Comparison of ENCODE assay signal across 11 cellular contexts in the genomic region with DNA sequence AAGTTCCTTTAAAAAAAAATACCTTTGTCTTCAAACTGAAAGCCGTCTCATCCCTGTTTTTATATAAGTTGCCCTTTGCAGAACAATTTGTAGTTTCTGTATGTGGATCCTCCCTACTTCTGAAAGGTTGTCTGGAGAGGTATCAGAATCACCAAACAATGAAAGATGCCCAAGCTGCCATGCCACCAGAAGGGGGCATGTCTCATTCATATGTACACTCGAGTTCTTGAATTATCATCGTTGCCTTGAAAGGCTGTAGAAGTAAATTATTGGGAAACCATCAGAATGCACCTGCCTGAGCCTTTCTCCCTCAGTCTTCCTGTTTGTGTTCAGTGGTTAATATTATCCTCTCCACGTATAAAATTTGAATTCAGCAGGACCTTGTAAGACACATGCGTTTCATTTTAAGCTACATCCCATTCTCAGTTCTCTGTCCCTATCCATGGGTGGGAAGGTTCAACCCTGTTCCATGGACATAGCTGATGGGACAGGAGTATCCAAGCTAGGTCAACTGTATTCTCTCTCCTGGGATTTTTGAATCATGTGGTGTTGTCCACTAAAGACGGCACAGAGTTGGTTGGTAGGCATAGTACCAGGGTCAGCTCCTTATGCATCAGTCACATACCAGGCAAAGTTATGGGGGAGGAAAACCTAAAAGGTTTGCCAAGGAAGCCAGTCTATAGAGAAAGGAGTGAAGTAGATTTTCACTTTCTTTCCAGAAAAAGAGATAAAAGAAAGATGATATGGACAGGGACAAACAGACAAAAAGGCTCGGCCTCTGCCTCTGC. TPM values are rescaled to one million over a fixed set of nuclear protein-coding genes. Genes with fewer than 3 reads are reported as not detected.
DNase-seq lines count a peak whose midpoint lies in the region; ATAC-seq and TF ChIP-seq lines count a peak whose summit lies in the region.
"Had no signal": no experiment of that assay in that cellular context is flagged by ENCODE, and none has a peak within 500 bp of the region (broad histone marks: within the 10 kb centered on the region; RNA-seq: fewer than 3 reads in every experiment).

No MANE protein-coding gene starts in this region.

- no peaks in the 10 kb centered on the region for H3K36me3 Mint-ChIP-seq in activated CD4-positive, alpha-beta T cell treated with anti-CD3 and anti-CD28 coated beads for 36 hours (ENCODE audit: low read depth)
- H3K36me3 Mint-ChIP-seq in HFFc6 (ENCODE audit: low read depth) (0 out of 2 replicates have a peak, but pooled peaks cover 4% of the 10 kb centered on the region), progenitor cell of endocrine pancreas (ENCODE audit: insufficient read depth) (peaks cover 1% of the 10 kb centered on the region)
- H3K36me3 Mint-ChIP-seq in natural killer cell treated with Interleukin-12 subunit alpha and Interleukin-12 subunit beta and Interleukin-15 and Interleukin-18, amount 100 ng/mL, for 72 hours = no peaks in the 10 kb centered on the region
- H3K36me3 Mint-ChIP-seq: natural killer cell had no signal

- H3K27ac Mint-ChIP-seq in activated CD4-positive, alpha-beta T cell treated with anti-CD3 and anti-CD28 coated beads for 36 hours = no peak overlapping the region
- H3K27ac Mint-ChIP-seq in HFFc6 = no peak overlapping the region
- H3K27ac Mint-ChIP-seq in progenitor cell of endocrine pancreas = peak overlapping the region; percentile 4
- no peak overlapping the region for H3K27ac Mint-ChIP-seq in natural killer cell treated with Interleukin-12 subunit alpha and Interleukin-12 subunit beta and Interleukin-15 and Interleukin-18, amount 100 ng/mL, for 72 hours
- H3K27ac Mint-ChIP-seq: natural killer cell had no signal

- POLR2A ChIA-PET in activated CD4-positive, alpha-beta T cell treated with anti-CD3 and anti-CD28 coated beads for 36 hours (lab: Charles Lee) = interaction anchor here (0.5 kb wide), 1 partner anchor 10 kb away, joined by 3 read pairs; no protein-coding TSS in a partner anchor

- intact Hi-C loops in activated CD4-positive, alpha-beta T cell treated with anti-CD3 and anti-CD28 coated beads for 36 hours (cut with DNase I, micrococcal nuclease) = loop anchor here (5.0 kb wide), 1 partner anchor 60 kb away; no protein-coding TSS in a partner anchor

- no peak overlapping the region for H3K4me3 ChIP-seq in astrocyte of the spinal cord (ENCODE audit: low read depth, low read length)

- peaks cover 43% of the 10 kb centered on the region for H3K4me1 Mint-ChIP-seq in activated CD4-positive, alpha-beta T cell treated with anti-CD3 and anti-CD28 coated beads for 36 hours
- H3K4me1 Mint-ChIP-seq in HFFc6 (ENCODE audit: low read depth) = peaks cover 46% of the 10 kb centered on the region
- peaks cover 10% of the 10 kb centered on the region for H3K4me1 Mint-ChIP-seq in progenitor cell of endocrine pancreas (ENCODE audit: low read depth)
- H3K4me1 Mint-ChIP-seq in natural killer cell treated with Interleukin-12 subunit alpha and Interleukin-12 subunit beta and Interleukin-15 and Interleukin-18, amount 100 ng/mL, for 72 hours (ENCODE audit: low read depth in 2 of 2) = peaks cover 19 to 24% of the 10 kb centered on the region in 2 donors

- TF ChIP-seq CTCF in HFFc6 (IDR thresholded peaks at IDR 0.05) (peak; percentile 51), astrocyte of the spinal cord (IDR thresholded peaks at IDR 0.05; ENCODE audit: low read depth, low read length) (peak; percentile 14), progenitor cell of endocrine pancreas (IDR thresholded peaks at IDR 0.05; ENCODE audit: unreplicated experiment) (no peak)

- H3K9me3 Mint-ChIP-seq in activated CD4-positive, alpha-beta T cell treated with anti-CD3 and anti-CD28 coated beads for 36 hours (ENCODE audit: low read depth) = no peaks in the 10 kb centered on the region
- H3K9me3 Mint-ChIP-seq in HFFc6 = no peaks in the 10 kb centered on the region
- H3K9me3 Mint-ChIP-seq in progenitor cell of endocrine pancreas (ENCODE audit: low read depth) = no peaks in the 10 kb centered on the region
- H3K9me3 Mint-ChIP-seq in natural killer cell treated with Interleukin-12 subunit alpha and Interleukin-12 subunit beta and Interleukin-15 and Interleukin-18, amount 100 ng/mL, for 72 hours = no peaks in the 10 kb centered on the region
- H3K9me3 Mint-ChIP-seq: natural killer cell had no signal

- in situ Hi-C loops in astrocyte of the spinal cord (cut with HindIII; ENCODE audit: low sequenced_read_pairs) = no loop called here

- DNase-seq in activated CD4-positive, alpha-beta T cell treated with anti-CD3 and anti-CD28 coated beads for 36 hours = peak; percentile 12
- DNase-seq in activated CD4-positive, alpha-beta T cell treated with anti-CD3 and anti-CD28 coated beads for 4 hours = no peak
- DNase-seq in HFFc6 (no peak), astrocyte of the spinal cord (ENCODE audit: low read depth, low spot score) (no peak), progenitor cell of endocrine pancreas (ENCODE audit: low spot score, unreplicated experiment) (no peak), SHP77 (lab: John Stamatoyannopoulos, UW) (no peak)
- no peak for DNase-seq in natural killer cell treated with Interleukin-12 subunit alpha and Interleukin-12 subunit beta and Interleukin-15 and Interleukin-18, amount 100 ng/mL, for 72 hours (ENCODE audit: low spot score)
- DNase-seq: activated CD4-positive, alpha-beta T cell treated with anti-CD3 and anti-CD28 coated beads for 48 hours; natural killer cell; NCI-H1048 had no signal

- peak; percentile 28 for ATAC-seq in activated CD4-positive, alpha-beta T cell treated with anti-CD3 and anti-CD28 coated beads for 36 hours
- ATAC-seq in natural killer cell treated with Interleukin-12 subunit alpha and Interleukin-12 subunit beta and Interleukin-15 and Interleukin-18, amount 100 ng/mL, for 72 hours = no peak
- ATAC-seq in HG02571 (IDR thresholded peaks at IDR 0.05; ENCODE audit: unreplicated experiment) = no peak

- H3K4me3 Mint-ChIP-seq in activated CD4-positive, alpha-beta T cell treated with anti-CD3 and anti-CD28 coated beads for 36 hours = no peak overlapping the region
- H3K4me3 Mint-ChIP-seq in HFFc6 = no peak overlapping the region
- H3K4me3 Mint-ChIP-seq in progenitor cell of endocrine pancreas (ENCODE audit: low read depth) = no peak overlapping the region
- H3K4me3 Mint-ChIP-seq in natural killer cell treated with Interleukin-12 subunit alpha and Interleukin-12 subunit beta and Interleukin-15 and Interleukin-18, amount 100 ng/mL, for 72 hours = no peak overlapping the region
- H3K4me3 Mint-ChIP-seq: natural killer cell had no signal

- CTCF ChIA-PET in activated CD4-positive, alpha-beta T cell treated with anti-CD3 and anti-CD28 coated beads for 36 hours (lab: Charles Lee) = interaction anchor here (0.5 to 1.2 kb wide), 6 partner anchors 24 to 118 kb away, joined by 3 to 5 read pairs (median 4); partner anchors contain the start of gene GALNT7

- no peaks in the 10 kb centered on the region for H3K27me3 Mint-ChIP-seq in activated CD4-positive, alpha-beta T cell treated with anti-CD3 and anti-CD28 coated beads for 36 hours
- H3K27me3 Mint-ChIP-seq in HFFc6 (ENCODE audit: insufficient read depth) = no peaks in the 10 kb centered on the region
- no peaks in the 10 kb centered on the region for H3K27me3 Mint-ChIP-seq in progenitor cell of endocrine pancreas
- no peaks in the 10 kb centered on the region for H3K27me3 Mint-ChIP-seq in natural killer cell treated with Interleukin-12 subunit alpha and Interleukin-12 subunit beta and Interleukin-15 and Interleukin-18, amount 100 ng/mL, for 72 hours

RNA-seq across cellular contexts. Expression of gene GALNT7, which starts 24.0 kb away (rescaled TPM):
- total RNA-seq in activated CD4-positive, alpha-beta T cell treated with anti-CD3 and anti-CD28 coated beads for 36 hours = 10 to 100 TPM; 11.4 to 15.1 TPM
- total RNA-seq in HFFc6 (2021; fragmentation: NEBNext Ultra II Directional; extraction: Animal tissue kit (Norgen Biotek cat#: 25700)) = 10 to 100 TPM; 10.9 to 24.3 (median 23.0) TPM
- total RNA-seq in progenitor cell of endocrine pancreas = 65.6 and 67.8 TPM in 2 replicates
- 10 to 100 TPM; 17.3 to 19.4 TPM for total RNA-seq in natural killer cell treated with Interleukin-12 subunit alpha and Interleukin-12 subunit beta and Interleukin-15 and Interleukin-18, amount 100 ng/mL, for 72 hours
